In the genomic region with DNA sequence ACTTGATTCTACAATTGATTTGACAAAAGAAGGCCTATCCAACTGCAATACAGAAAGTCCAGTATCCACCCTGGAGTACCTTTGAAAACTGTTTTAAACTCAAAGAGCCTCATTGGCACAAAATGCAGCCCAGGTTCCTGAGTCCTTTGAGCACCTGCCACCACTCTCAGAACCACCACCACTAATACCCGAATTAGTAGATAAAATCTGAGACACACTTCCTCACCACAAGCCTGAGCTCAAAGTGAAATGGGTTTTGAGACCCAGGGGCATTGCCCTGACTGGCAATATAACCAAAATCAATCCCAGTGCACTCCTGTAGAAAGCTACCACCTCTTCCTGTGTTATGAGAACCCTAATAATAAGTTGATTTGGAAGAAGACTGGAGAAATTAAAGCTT, we compare ENCODE assay signal across 17 cellular contexts.
"Had no signal": no experiment of that assay in that cellular context is flagged by ENCODE, and none has a peak within 500 bp of the region (broad histone marks: within the 10 kb centered on the region; RNA-seq: fewer than 3 reads in every experiment).

No MANE protein-coding gene starts in this region.

- H3K9me3 ChIP-seq: ascending aorta, breast epithelium, esophagus muscularis mucosa, gastroesophageal sphincter, heart left ventricle, left lung, tibial nerve, uterus had no signal

- H3K36me3 ChIP-seq: ascending aorta, breast epithelium, esophagus muscularis mucosa, gastroesophageal sphincter, heart left ventricle, left lung, tibial nerve, uterus had no signal

- H3K9me3 Mint-ChIP-seq: activated CD8-positive, alpha-beta T cell treated with anti-CD3 and anti-CD28 coated beads for 36 hours; dendritic cell treated with granulocyte-macrophage colony-stimulating factor and Interleukin-4, amounts not matched to agents 40 ng/mL and 50 ng/mL, for 4 days had no signal

- H3K27me3 ChIP-seq: ascending aorta, breast epithelium, esophagus muscularis mucosa, gastroesophageal sphincter, heart left ventricle, left lung, tibial nerve, uterus had no signal

- DNase-seq: activated CD4-positive, alpha-beta T cell treated with anti-CD3 and anti-CD28 coated beads for 4 hours; activated CD8-positive, alpha-beta T cell treated with anti-CD3 and anti-CD28 coated beads for 36 hours; activated gamma-delta T cell treated with Interleukin-2 at 50 U/mL for 16 hours; activated T-cell treated with anti-CD3 and anti-CD28 coated beads, Interleukin-2, amount 50 U/mL, for 48 hours; effector CD8-positive, alpha-beta T cell; heart left ventricle; left lung; midbrain; stimulated activated naive CD4-positive, alpha-beta T cell; substantia nigra; uterus had no signal

- H3K4me1 ChIP-seq: breast epithelium had no signal

- ATAC-seq: activated CD8-positive, alpha-beta T cell treated with anti-CD3 and anti-CD28 coated beads for 36 hours; gastroesophageal sphincter; heart left ventricle; left lung had no signal

- H3K27me3 Mint-ChIP-seq: activated CD8-positive, alpha-beta T cell treated with anti-CD3 and anti-CD28 coated beads for 36 hours had no signal

- H3K27ac Mint-ChIP-seq: activated CD8-positive, alpha-beta T cell treated with anti-CD3 and anti-CD28 coated beads for 36 hours; dendritic cell treated with granulocyte-macrophage colony-stimulating factor and Interleukin-4, amounts not matched to agents 40 ng/mL and 50 ng/mL, for 4 days had no signal

- H3K4me3 Mint-ChIP-seq: activated CD8-positive, alpha-beta T cell treated with anti-CD3 and anti-CD28 coated beads for 36 hours; dendritic cell treated with granulocyte-macrophage colony-stimulating factor and Interleukin-4, amounts not matched to agents 40 ng/mL and 50 ng/mL, for 4 days had no signal

- H3K4me3 ChIP-seq: ascending aorta, breast epithelium, esophagus muscularis mucosa, gastroesophageal sphincter, heart left ventricle, left lung, tibial nerve, uterus had no signal

- H3K27ac ChIP-seq: ascending aorta, breast epithelium, esophagus muscularis mucosa, gastroesophageal sphincter, heart left ventricle, left lung, tibial nerve, uterus had no signal
